ENCODE assay signal across 33 cellular contexts in the genomic region with DNA sequence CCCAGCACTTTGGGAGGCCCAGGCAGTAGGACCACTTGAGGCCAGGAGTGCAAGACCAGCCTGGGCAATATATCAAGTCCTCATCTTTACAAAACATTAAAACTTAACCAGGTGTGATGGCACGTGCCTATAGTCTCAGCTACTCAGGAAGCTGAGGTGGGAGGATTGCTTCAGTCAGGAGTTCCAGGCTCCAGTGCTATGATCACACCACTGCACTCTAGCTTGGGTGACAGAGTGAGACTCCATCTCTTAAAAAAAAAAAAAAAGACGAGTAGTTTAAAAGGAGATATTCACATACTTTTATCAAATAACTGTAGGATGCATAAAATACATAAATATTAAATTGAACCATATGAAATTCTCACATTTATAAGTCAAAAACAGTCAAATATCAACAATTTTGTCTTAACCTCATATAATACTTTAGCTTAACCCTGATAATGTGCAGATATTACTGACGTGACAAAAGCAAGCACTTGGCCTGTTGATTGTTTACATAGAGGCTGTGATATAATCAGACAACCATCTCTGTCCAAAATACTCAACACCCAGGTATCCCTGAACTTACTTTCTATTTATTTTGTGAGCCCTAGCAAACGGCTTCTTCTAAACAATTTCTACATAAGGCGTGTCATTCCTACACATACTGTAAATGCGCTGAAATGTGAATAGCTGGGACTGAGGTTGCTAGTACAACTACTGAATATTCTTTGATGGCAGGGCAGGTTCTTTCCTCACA.
"Had no signal": no experiment of that assay in that cellular context is flagged by ENCODE, and none has a peak within 500 bp of the region (broad histone marks: within the 10 kb centered on the region; RNA-seq: fewer than 3 reads in every experiment).

No MANE protein-coding gene starts in this region.

- H3K27ac ChIP-seq: brain microvascular endothelial cell, epithelial cell of prostate, esophagus squamous epithelium, parathyroid adenoma, spleen, uterus, WERI-Rb-1 had no signal

- H3K4me1 Mint-ChIP-seq: activated CD4-positive, alpha-beta T cell treated with anti-CD3 and anti-CD28 coated beads, Interleukin-2, amount 10 ng/mL, durations not matched to agents 24 days and 14 days; activated naive CD4-positive, alpha-beta T cell treated with anti-CD3 and anti-CD28 coated beads, Interleukin-2, amount 10 ng/mL, durations not matched to agents 7 days and 5 days; activated naive CD8-positive, alpha-beta T cell treated with anti-CD3 and anti-CD28 coated beads, Interleukin-2, amount 10 ng/mL, durations not matched to agents 7 days and 5 days; mesothelial cell of epicardium; naive thymus-derived CD4-positive, alpha-beta T cell had no signal

- H3K4me1 ChIP-seq: esophagus squamous epithelium, parathyroid adenoma, spleen, uterus had no signal

- H3K9ac ChIP-seq: parathyroid adenoma had no signal

- H3K79me2 ChIP-seq: parathyroid adenoma had no signal

- H3K4me3 Mint-ChIP-seq: activated CD4-positive, alpha-beta memory T cell treated with anti-CD3 and anti-CD28 coated beads for 36 hours; activated CD4-positive, alpha-beta T cell treated with anti-CD3 and anti-CD28 coated beads, Interleukin-2, amount 10 ng/mL, durations not matched to agents 24 days and 14 days; activated naive CD4-positive, alpha-beta T cell treated with anti-CD3 and anti-CD28 coated beads, Interleukin-2, amount 10 ng/mL, durations not matched to agents 7 days and 5 days; activated naive CD8-positive, alpha-beta T cell treated with anti-CD3 and anti-CD28 coated beads, Interleukin-2, amount 10 ng/mL, durations not matched to agents 7 days and 5 days; activated T-helper 1 cell treated with anti-CD3 and anti-CD28 coated beads, Interleukin-12 subunit alpha, Interleukin-12 subunit beta, Interleukin-2, Interleukin-4 antibody, amounts not matched to agents 30 ng/mL and 10 ng/mL and 1 ng/mL, durations not matched to agents 14 hours and 24 hours and 36 hours; dendritic cell treated with granulocyte-macrophage colony-stimulating factor and Interleukin-4, amounts not matched to agents 40 ng/mL and 50 ng/mL, for 4 days; mesothelial cell of epicardium; naive thymus-derived CD4-positive, alpha-beta T cell; neural crest cell; T-helper 17 cell; type B pancreatic cell had no signal

- H3K27ac Mint-ChIP-seq: activated CD4-positive, alpha-beta memory T cell treated with anti-CD3 and anti-CD28 coated beads for 36 hours; activated CD4-positive, alpha-beta T cell treated with anti-CD3 and anti-CD28 coated beads, Interleukin-2, amount 10 ng/mL, durations not matched to agents 24 days and 14 days; activated naive CD4-positive, alpha-beta T cell treated with anti-CD3 and anti-CD28 coated beads, Interleukin-2, amount 10 ng/mL, durations not matched to agents 7 days and 5 days; activated naive CD8-positive, alpha-beta T cell treated with anti-CD3 and anti-CD28 coated beads, Interleukin-2, amount 10 ng/mL, durations not matched to agents 7 days and 5 days; activated T-helper 1 cell treated with anti-CD3 and anti-CD28 coated beads, Interleukin-12 subunit alpha, Interleukin-12 subunit beta, Interleukin-2, Interleukin-4 antibody, amounts not matched to agents 30 ng/mL and 10 ng/mL and 1 ng/mL, durations not matched to agents 14 hours and 24 hours and 36 hours; dendritic cell treated with granulocyte-macrophage colony-stimulating factor and Interleukin-4, amounts not matched to agents 40 ng/mL and 50 ng/mL, for 4 days; mesothelial cell of epicardium; naive thymus-derived CD4-positive, alpha-beta T cell; type B pancreatic cell had no signal

- H3K27me3 Mint-ChIP-seq: activated CD4-positive, alpha-beta memory T cell treated with anti-CD3 and anti-CD28 coated beads for 36 hours; activated CD4-positive, alpha-beta T cell treated with anti-CD3 and anti-CD28 coated beads, Interleukin-2, amount 10 ng/mL, durations not matched to agents 24 days and 14 days; activated naive CD4-positive, alpha-beta T cell treated with anti-CD3 and anti-CD28 coated beads, Interleukin-2, amount 10 ng/mL, durations not matched to agents 7 days and 5 days; activated naive CD8-positive, alpha-beta T cell treated with anti-CD3 and anti-CD28 coated beads, Interleukin-2, amount 10 ng/mL, durations not matched to agents 7 days and 5 days; dendritic cell treated with granulocyte-macrophage colony-stimulating factor and Interleukin-4, amounts not matched to agents 40 ng/mL and 50 ng/mL, for 4 days; naive thymus-derived CD4-positive, alpha-beta T cell; T-helper 17 cell; type B pancreatic cell had no signal

- H3K4me3 ChIP-seq: esophagus squamous epithelium, heart right ventricle, psoas muscle, right atrium auricular region, spleen, uterus had no signal

- ATAC-seq: activated CD4-positive, CD25-positive, alpha-beta regulatory T cell treated with anti-CD3 and anti-CD28 coated beads, Interleukin-2, amount 50 U/mL, for 24 hours; heart right ventricle; left ventricle myocardium superior; naive thymus-derived CD4-positive, alpha-beta T cell; psoas muscle; T-helper 17 cell had no signal

- H3K9me3 Mint-ChIP-seq: activated CD4-positive, alpha-beta memory T cell treated with anti-CD3 and anti-CD28 coated beads for 36 hours; activated CD4-positive, alpha-beta T cell treated with anti-CD3 and anti-CD28 coated beads, Interleukin-2, amount 10 ng/mL, durations not matched to agents 24 days and 14 days; activated naive CD4-positive, alpha-beta T cell treated with anti-CD3 and anti-CD28 coated beads, Interleukin-2, amount 10 ng/mL, durations not matched to agents 7 days and 5 days; activated naive CD8-positive, alpha-beta T cell treated with anti-CD3 and anti-CD28 coated beads, Interleukin-2, amount 10 ng/mL, durations not matched to agents 7 days and 5 days; activated T-helper 1 cell treated with anti-CD3 and anti-CD28 coated beads, Interleukin-12 subunit alpha, Interleukin-12 subunit beta, Interleukin-2, Interleukin-4 antibody, amounts not matched to agents 30 ng/mL and 10 ng/mL and 1 ng/mL, durations not matched to agents 14 hours and 24 hours and 36 hours; dendritic cell treated with granulocyte-macrophage colony-stimulating factor and Interleukin-4, amounts not matched to agents 40 ng/mL and 50 ng/mL, for 4 days; mesothelial cell of epicardium; naive thymus-derived CD4-positive, alpha-beta T cell; neural crest cell; type B pancreatic cell had no signal

- H3K9me3 ChIP-seq: esophagus squamous epithelium, heart right ventricle, psoas muscle, right atrium auricular region, spleen, uterus had no signal

- H3K27me3 ChIP-seq: brain microvascular endothelial cell, esophagus squamous epithelium, heart right ventricle, right atrium auricular region, spleen, uterus had no signal

- DNase-seq: activated CD4-positive, alpha-beta memory T cell treated with anti-CD3 and anti-CD28 coated beads for 36 hours; activated CD4-positive, alpha-beta T cell treated with anti-CD3 and anti-CD28 coated beads, Interleukin-2, amount 10 ng/mL, durations not matched to agents 24 days and 14 days; activated CD8-positive, alpha-beta memory T cell treated with anti-CD3 and anti-CD28 coated beads, Interleukin-2, amount 50 U/mL, for 4 hours; activated gamma-delta T cell; activated naive CD4-positive, alpha-beta T cell treated with anti-CD3 and anti-CD28 coated beads, Interleukin-2, amount 10 ng/mL, durations not matched to agents 7 days and 5 days; activated naive CD8-positive, alpha-beta T cell treated with anti-CD3 and anti-CD28 coated beads, Interleukin-2, amount 10 ng/mL, durations not matched to agents 7 days and 5 days; activated T-cell treated with anti-CD3 and anti-CD28 coated beads, Interleukin-2, amount 50 U/mL, for 1 hour; brain microvascular endothelial cell; central memory CD4-positive, alpha-beta T cell; effector CD4-positive, alpha-beta T cell; esophagus squamous epithelium; foreskin melanocyte; heart right ventricle; left ventricle myocardium superior; naive thymus-derived CD4-positive, alpha-beta T cell; nucleus accumbens; psoas muscle; spleen; stimulated activated CD4-positive, alpha-beta T cell treated with anti-CD3 and anti-CD28 coated beads, Interleukin-2, amount 100 ng/mL, for 48 hours; stimulated activated naive CD4-positive, alpha-beta T cell treated with Interleukin-2 at 50 U/mL for 16 hours; T-helper 17 cell; T1000; uterus; WERI-Rb-1 had no signal

- H2AFZ ChIP-seq: parathyroid adenoma had no signal

- H3K36me3 ChIP-seq: brain microvascular endothelial cell, uterus, WERI-Rb-1 had no signal
